26 cellular contexts compared by ENCODE assay signal in the genomic region with DNA sequence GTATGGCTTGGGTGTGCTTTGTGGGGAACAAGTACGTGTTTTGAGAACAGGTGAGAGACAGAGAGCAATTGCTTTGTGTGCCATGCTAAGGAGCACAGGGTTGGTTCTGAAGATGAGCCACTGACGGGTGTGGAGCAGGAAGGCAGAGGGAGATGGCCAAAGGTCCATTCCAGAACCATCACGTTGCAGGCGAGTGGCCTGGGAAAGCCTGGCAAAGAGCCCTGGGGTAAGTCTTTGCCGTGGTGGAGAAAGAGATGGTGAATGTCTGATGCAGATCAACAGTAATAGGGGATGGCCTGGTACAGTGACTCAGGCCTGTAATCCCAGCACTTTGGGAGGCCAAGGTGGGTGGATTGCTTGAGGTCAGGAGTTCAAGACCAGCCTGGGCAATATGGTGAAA.
"Had no signal": no experiment of that assay in that cellular context is flagged by ENCODE, and none has a peak within 500 bp of the region (broad histone marks: within the 10 kb centered on the region; RNA-seq: fewer than 3 reads in every experiment).

No MANE protein-coding gene starts in this region.

- DNase-seq: stimulated activated CD4-positive, alpha-beta T cell treated with anti-CD3 and anti-CD28 coated beads, Interleukin-2, amount 100 ng/mL, for 48 hours; stimulated activated CD4-positive, alpha-beta T cell treated with anti-CD3 and anti-CD28 coated beads, Interleukin-4, amount 100 ng/mL, for 1 hour; stimulated activated CD4-positive, alpha-beta T cell treated with anti-CD3 and anti-CD28 coated beads, Interleukin-4, amount 100 ng/mL, for 24 hours; stimulated activated CD4-positive, alpha-beta T cell treated with anti-CD3 and anti-CD28 coated beads, Interleukin-4, amount 100 ng/mL, for 4 hours; stimulated activated CD8-positive, alpha-beta memory T cell treated with anti-CD3 and anti-CD28 coated beads, Interleukin-4, amount 100 ng/mL, for 48 hours; stimulated activated naive B cell treated with anti-CD40 and anti-IgM and Interleukin-4, amounts not matched to agents 10 μg/mL and 1 μg/mL and 100 μg/mL, for 72 hours; stimulated activated naive CD4-positive, alpha-beta T cell; stimulated activated naive CD4-positive, alpha-beta T cell treated with Interleukin-2 at 50 U/mL for 16 hours; stimulated activated naive CD8-positive, alpha-beta T cell treated with anti-CD3 and anti-CD28 coated beads, Interleukin-15, amount 100 ng/mL, for 72 hours; stimulated activated naive CD8-positive, alpha-beta T cell treated with anti-CD3 and anti-CD28 coated beads, Interleukin-15, Interleukin-2, amounts not matched to agents 100 U/mL and 50 U/mL, for 24 hours; stomach; substantia nigra; testis; thyroid gland; tibial artery; transverse colon; trophoblast cell; upper lobe of left lung; upper lobe of right lung; uterus had no signal

- H3K9me3 ChIP-seq: suprapubic skin, testis, thoracic aorta, thyroid gland, tibial artery, tibial nerve, transverse colon, upper lobe of left lung, upper lobe of right lung, uterus, vagina had no signal

- H3K27me3 ChIP-seq: stomach, suprapubic skin, testis, thyroid gland, tibial artery, tibial nerve, transverse colon, upper lobe of left lung, upper lobe of right lung, uterus, vagina had no signal

- H3K4me1 ChIP-seq: stomach, suprapubic skin, testis, thyroid gland, tibial nerve, transverse colon, upper lobe of left lung, upper lobe of right lung, uterus, vagina had no signal

- H3K4me3 ChIP-seq: stomach, suprapubic skin, testis, thoracic aorta, thyroid gland, tibial artery, tibial nerve, transverse colon, upper lobe of left lung, upper lobe of right lung, uterus, vagina had no signal

- H3K27ac ChIP-seq: stomach, suprapubic skin, testis, thoracic aorta, thyroid gland, tibial artery, tibial nerve, transverse colon, upper lobe of left lung, upper lobe of right lung, uterus, vagina had no signal

- H3K36me3 ChIP-seq: stomach, suprapubic skin, thoracic aorta, thyroid gland, tibial artery, tibial nerve, transverse colon, upper lobe of left lung, upper lobe of right lung, uterus, vagina had no signal

- ATAC-seq: stimulated activated effector memory CD8-positive, alpha-beta T cell treated with anti-CD3 and anti-CD28 coated beads, Interleukin-12 subunit alpha, Interleukin-12 subunit beta, amount 100 ng/mL, for 72 hours; stimulated activated memory B cell treated with anti-CD40 and anti-IgM and Interleukin-4, amounts not matched to agents 10 μg/mL and 1 μg/mL and 100 μg/mL, for 72 hours; stimulated activated naive B cell treated with anti-CD40 and anti-IgM and Interleukin-4, amounts not matched to agents 10 μg/mL and 1 μg/mL and 100 μg/mL, for 72 hours; stimulated activated naive CD8-positive, alpha-beta T cell treated with anti-CD3 and anti-CD28 coated beads, Interleukin-15, amount 100 ng/mL, for 72 hours; stimulated activated naive CD8-positive, alpha-beta T cell treated with anti-CD3 and anti-CD28 coated beads, Interleukin-15, Interleukin-2, amounts not matched to agents 100 U/mL and 50 U/mL, for 24 hours; upper lobe of right lung had no signal
